ENCODE assay signal across 25 cellular contexts in the genomic region with DNA sequence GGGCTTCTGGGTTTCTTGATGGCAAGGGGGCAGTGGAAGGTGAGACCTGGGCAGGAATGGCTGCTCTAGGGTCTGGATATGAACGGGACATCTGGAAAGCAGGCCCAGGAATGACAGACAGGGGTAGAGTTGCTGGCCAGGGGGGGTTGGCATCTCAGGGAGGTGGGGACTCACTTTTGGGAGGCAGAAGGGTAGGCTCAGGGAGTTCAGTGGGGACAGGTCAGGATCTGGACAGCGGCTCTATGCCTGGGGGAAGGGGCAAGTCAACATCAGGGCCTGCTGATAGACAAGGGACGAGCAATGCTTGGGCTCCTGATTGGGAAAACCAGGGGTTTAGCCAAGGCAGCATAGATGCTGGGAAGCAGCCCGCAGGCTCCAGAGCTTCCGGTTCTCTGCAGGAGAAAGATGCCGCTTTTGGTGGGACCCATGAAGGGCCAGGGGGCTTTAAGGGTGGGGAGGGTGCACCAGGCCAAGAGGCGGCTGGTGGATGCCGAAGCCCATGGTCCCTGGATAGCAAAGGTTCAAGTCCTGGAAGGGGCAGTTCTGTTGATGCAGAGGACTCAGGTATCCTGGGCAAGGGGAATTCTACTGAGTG. TPM values are rescaled to one million over a fixed set of nuclear protein-coding genes. Genes with fewer than 3 reads are reported as not detected.
DNase-seq lines count a peak whose midpoint lies in the region; ATAC-seq and TF ChIP-seq lines count a peak whose summit lies in the region.
"Had no signal": no experiment of that assay in that cellular context is flagged by ENCODE, and none has a peak within 500 bp of the region (broad histone marks: within the 10 kb centered on the region; RNA-seq: fewer than 3 reads in every experiment).

No MANE protein-coding gene starts in this region.

- TF ChIP-seq CTCF in RWPE2 (IDR thresholded peaks at IDR 0.05; ENCODE audit: poor library complexity, severe bottlenecking), result no peak
- no peak for TF ChIP-seq CTCF in left lung (IDR thresholded peaks at IDR 0.05)
- TF ChIP-seq CTCF in suprapubic skin (IDR thresholded peaks at IDR 0.05), result no peak

- intact Hi-C loops in cardiac septum (cut with DNase I), result no loop called here
- intact Hi-C loops in left cardiac atrium (cut with DNase I), result no loop called here
- intact Hi-C loops in left lung (cut with DNase I), result no loop called here

- no peaks in the 10 kb centered on the region for H3K36me3 ChIP-seq in RWPE2 (ENCODE audit: low read depth)
- H3K36me3 ChIP-seq in left lung, result no peaks in the 10 kb centered on the region
- H3K36me3 ChIP-seq in suprapubic skin, result no peaks in the 10 kb centered on the region

- H3K9me3 ChIP-seq in RWPE2 (ENCODE audit: severe bottlenecking), result no peaks in the 10 kb centered on the region
- H3K9me3 ChIP-seq in left lung, result no peaks in the 10 kb centered on the region
- no peaks in the 10 kb centered on the region for H3K9me3 ChIP-seq in suprapubic skin

- ATAC-seq in left cardiac atrium (no peak), RWPE2 (ENCODE audit: low read depth) (no peak), left lung (no peak), HG02852 (IDR thresholded peaks at IDR 0.05; ENCODE audit: unreplicated experiment) (no peak), HG02885 (IDR thresholded peaks at IDR 0.05; ENCODE audit: poor library complexity, unreplicated experiment) (no peak)
- ATAC-seq: CD8-positive, alpha-beta T cell; GM12878 had no signal

- H3K27ac ChIP-seq in RWPE2 (ENCODE audit: poor library complexity, severe bottlenecking) (no peak overlapping the region), left lung (no peak overlapping the region), suprapubic skin (no peak overlapping the region)
- H3K27ac ChIP-seq: C4-2B, PC-9 had no signal

- H3K4me3 ChIP-seq in RWPE2 (ENCODE audit: severe bottlenecking), result no peak overlapping the region
- H3K4me3 ChIP-seq in left lung, result no peak overlapping the region
- H3K4me3 ChIP-seq in suprapubic skin, result no peak overlapping the region
- H3K4me3 ChIP-seq: GM12878, PC-9 had no signal

- 91% methylated on average over 7 of the region's 8 CpGs for WGBS in suprapubic skin

- no peak for TF ChIP-seq EP300 in suprapubic skin (IDR thresholded peaks at IDR 0.05)

- TF ChIP-seq POLR2A in suprapubic skin (IDR thresholded peaks at IDR 0.05), result no peak

- H3K27me3 ChIP-seq in RWPE2 (ENCODE audit: insufficient read depth, poor library complexity, severe bottlenecking) (no peaks in the 10 kb centered on the region), left lung (no peaks in the 10 kb centered on the region), suprapubic skin (peaks cover 20% of the 10 kb centered on the region)

- no peaks in the 10 kb centered on the region for H3K4me1 ChIP-seq in RWPE2 (ENCODE audit: insufficient read depth, poor library complexity, severe bottlenecking)
- no peaks in the 10 kb centered on the region for H3K4me1 ChIP-seq in left lung
- H3K4me1 ChIP-seq in suprapubic skin, result no peaks in the 10 kb centered on the region

- DNase-seq in cardiac septum (ENCODE audit: low spot score), result peak; percentile 70
- DNase-seq in left cardiac atrium, result no peak
- DNase-seq in RWPE2 (ENCODE audit: low spot score), result peak; percentile 23
- DNase-seq in left lung, result peak; percentile 5 to 54
- peak; percentile 41 to 54 for DNase-seq in suprapubic skin (ENCODE audit: low spot score in 2 of 2)
- DNase-seq in COR-L47 (lab: John Stamatoyannopoulos, UW), result no peak
- DNase-seq: CD8-positive, alpha-beta T cell; DMS 273 treated with DMSO at 0.1 percent for 48 hours; DMS79; EL; GDM1; H7; HFFc6; KG1; MM.1S; NCI-H2029; NCI-H446 treated with DMSO at 0.1 percent for 48 hours; NCI-H526; PC-9; RPMI8226; SHP77 had no signal

RNA-seq across cellular contexts. Expression of gene IGFN1, which starts 21.9 kb away (rescaled TPM):
- total RNA-seq in cardiac septum (0.05 TPM), left cardiac atrium (under 1 TPM in 1 of 2 donors, not detected in 1; 0.05 TPM), left lung (1 to 10 TPM in 1 of 2 donors, under 1 TPM in 1; 0.97 to 3.0 TPM), suprapubic skin (under 1 TPM in 2 of 4 donors, not detected in 2; 0.13 to 0.57 TPM)
- total RNA-seq: CD8-positive, alpha-beta T cell; GM12878; HFFc6 had no signal

RNA-seq across cellular contexts. Expression of gene TMEM9, which starts 58.3 kb away (rescaled TPM):
- total RNA-seq in cardiac septum (25.0 TPM), left cardiac atrium (10 to 100 TPM; 34.9 to 35.7 TPM), left lung (10 to 100 TPM; 64.0 to 74.3 TPM), suprapubic skin (10 to 100 TPM; 38.1 to 50.8 (median 40.7) TPM)

Comparison
In these comparisons a context has a peak if more than half of its experiments do, and no peak if none do; other contexts are left out.
1. DNase-seq: peak in cardiac septum (single experiment), RWPE2 (single experiment), left lung (2 of 2) and suprapubic skin (2 of 2); none in left cardiac atrium (single experiment) and COR-L47 (single experiment).